28 cellular contexts compared by ENCODE assay signal in genomic region chr11:69726019-69726418, GRCh38. TPM values are rescaled to one million over a fixed set of nuclear protein-coding genes. Genes with fewer than 3 reads are reported as not detected.
"Had no signal": no experiment of that assay in that cellular context is flagged by ENCODE, and none has a peak within 500 bp of the region (broad histone marks: within the 10 kb centered on the region; RNA-seq: fewer than 3 reads in every experiment).

No MANE protein-coding gene starts in this region.

- ATAC-seq: activated CD8-positive, alpha-beta T cell treated with anti-CD3 and anti-CD28 coated beads, Interleukin-2, amount 10 ng/mL, durations not matched to agents 7 days and 5 days; foreskin keratinocyte; left ventricle myocardium superior; sciatic nerve had no signal

- H3K4me1 ChIP-seq: foreskin keratinocyte, upper lobe of left lung had no signal

- H3K9me3 Mint-ChIP-seq: activated T-helper 1 cell treated with anti-CD3 and anti-CD28 coated beads, Interleukin-12 subunit alpha, Interleukin-12 subunit beta, Interleukin-2, Interleukin-4 antibody, amounts not matched to agents 30 ng/mL and 10 ng/mL and 1 ng/mL, durations not matched to agents 14 hours and 24 hours and 36 hours; immature natural killer cell; nephron had no signal

- H3K4me3 ChIP-seq: thoracic aorta, upper lobe of left lung had no signal

- H3K27ac ChIP-seq: foreskin keratinocyte, thoracic aorta, upper lobe of left lung, WERI-Rb-1 had no signal

- H3K36me3 Mint-ChIP-seq: immature natural killer cell had no signal

- H3K27ac Mint-ChIP-seq: activated CD8-positive, alpha-beta T cell treated with anti-CD3 and anti-CD28 coated beads, Interleukin-2, amount 10 ng/mL, durations not matched to agents 7 days and 5 days; activated T-helper 1 cell treated with anti-CD3 and anti-CD28 coated beads, Interleukin-12 subunit alpha, Interleukin-12 subunit beta, Interleukin-2, Interleukin-4 antibody, amounts not matched to agents 30 ng/mL and 10 ng/mL and 1 ng/mL, durations not matched to agents 14 hours and 24 hours and 36 hours; immature natural killer cell; nephron had no signal

- H3K4me3 Mint-ChIP-seq: activated CD8-positive, alpha-beta T cell treated with anti-CD3 and anti-CD28 coated beads, Interleukin-2, amount 10 ng/mL, durations not matched to agents 7 days and 5 days; activated T-helper 1 cell treated with anti-CD3 and anti-CD28 coated beads, Interleukin-12 subunit alpha, Interleukin-12 subunit beta, Interleukin-2, Interleukin-4 antibody, amounts not matched to agents 30 ng/mL and 10 ng/mL and 1 ng/mL, durations not matched to agents 14 hours and 24 hours and 36 hours; immature natural killer cell; nephron had no signal

- H3K36me3 ChIP-seq: thoracic aorta, upper lobe of left lung, WERI-Rb-1 had no signal

- H3K9me3 ChIP-seq: thoracic aorta, upper lobe of left lung had no signal

- DNase-seq: activated CD4-positive, alpha-beta T cell treated with anti-CD3 and anti-CD28 coated beads, Interleukin-2, amount 50 U/mL, for 1 hour; activated CD4-positive, CD25-positive, alpha-beta regulatory T cell treated with anti-CD3 and anti-CD28 coated beads, Interleukin-2, amount 50 U/mL, for 72 hours; activated CD8-positive, alpha-beta T cell treated with anti-CD3 and anti-CD28 coated beads, Interleukin-2, amount 10 ng/mL, durations not matched to agents 7 days and 5 days; activated gamma-delta T cell; activated naive CD4-positive, alpha-beta T cell treated with anti-CD3 and anti-CD28 coated beads, Interleukin-2, amount 50 U/mL, for 16 hours; aorta; central memory CD4-positive, alpha-beta T cell; dermis blood vessel endothelial cell; effector CD8-positive, alpha-beta T cell; foreskin keratinocyte; immature natural killer cell; kidney glomerular epithelial cell; left ventricle myocardium superior; nucleus accumbens; posterior cingulate gyrus; stimulated activated CD4-positive, alpha-beta T cell treated with anti-CD3 and anti-CD28 coated beads, Interleukin-2, amount 100 ng/mL, for 48 hours; stimulated activated naive CD4-positive, alpha-beta T cell; upper lobe of left lung; WERI-Rb-1 had no signal

- H3K4me1 Mint-ChIP-seq: immature natural killer cell, nephron had no signal

RNA-seq across cellular contexts. Expression of gene FGF19, which starts 22.2 kb away (rescaled TPM):
- total RNA-seq: activated CD8-positive, alpha-beta T cell treated with anti-CD3 and anti-CD28 coated beads, Interleukin-2, amount 10 ng/mL, durations not matched to agents 7 days and 5 days; activated T-helper 1 cell treated with anti-CD3 and anti-CD28 coated beads, Interleukin-12 subunit alpha, Interleukin-12 subunit beta, Interleukin-2, Interleukin-4 antibody, amounts not matched to agents 30 ng/mL and 10 ng/mL and 1 ng/mL, durations not matched to agents 14 hours and 24 hours and 36 hours; aorta; dermis blood vessel endothelial cell; glomerular endothelial cell; left ventricle myocardium superior; mononuclear cell; myocyte; sciatic nerve; T-helper 2 cell treated with Interferon-gamma antibody and Interleukin-4, amounts not matched to agents 100 ng/mL and 5 ng/mL, for 36 hours; thoracic aorta had no signal
- polyA plus RNA-seq: aorta, esophagus, immature natural killer cell had no signal

RNA-seq across cellular contexts. Expression of gene FGF4, which starts 49.1 kb away (rescaled TPM):
- total RNA-seq: activated CD8-positive, alpha-beta T cell treated with anti-CD3 and anti-CD28 coated beads, Interleukin-2, amount 10 ng/mL, durations not matched to agents 7 days and 5 days; activated T-helper 1 cell treated with anti-CD3 and anti-CD28 coated beads, Interleukin-12 subunit alpha, Interleukin-12 subunit beta, Interleukin-2, Interleukin-4 antibody, amounts not matched to agents 30 ng/mL and 10 ng/mL and 1 ng/mL, durations not matched to agents 14 hours and 24 hours and 36 hours; aorta; dermis blood vessel endothelial cell; foreskin keratinocyte; glomerular endothelial cell; left ventricle myocardium superior; mononuclear cell; myocyte; T-helper 2 cell treated with Interferon-gamma antibody and Interleukin-4, amounts not matched to agents 100 ng/mL and 5 ng/mL, for 36 hours; thoracic aorta; upper lobe of left lung had no signal
- polyA plus RNA-seq: esophagus, foreskin keratinocyte, immature natural killer cell had no signal
